ENCODE assay signal across 8 cellular contexts in genomic region chr7:24290004-24290641, GRCh38. TPM values are rescaled to one million over a fixed set of nuclear protein-coding genes. Genes with fewer than 3 reads are reported as not detected.
DNase-seq lines count a peak whose midpoint lies in the region; ATAC-seq, FAIRE-seq and TF ChIP-seq lines count a peak whose summit lies in the region.

No MANE protein-coding gene starts in this region.

- H3K4me1 Mint-ChIP-seq in activated naive CD8-positive, alpha-beta T cell treated with anti-CD3 and anti-CD28 coated beads, Interleukin-2, amount 10 ng/mL, durations not matched to agents 7 days and 5 days: peaks cover 10% of the 10 kb centered on the region

- H3K9me1 ChIP-seq in keratinocyte (ENCODE audit: control insufficient read depth, extremely low read depth, insufficient read depth, low read length): no peaks in the 10 kb centered on the region

- no peaks in the 10 kb centered on the region for H3F3A ChIP-seq in OCI-LY1 (ENCODE audit: insufficient read depth, low read length)

- DNase-seq in GM12864 (ENCODE audit: low read depth) (peak; percentile 73), HK-2 (ENCODE audit: unreplicated experiment) (peak; percentile 22), keratinocyte (ENCODE audit: low read depth, low spot score) (peak; percentile 1)
- DNase-seq in activated naive CD8-positive, alpha-beta T cell treated with anti-CD3 and anti-CD28 coated beads, Interleukin-2, amount 10 ng/mL, durations not matched to agents 7 days and 5 days: peak; percentile 29
- peak; percentile 30 for DNase-seq in stimulated activated CD8-positive, alpha-beta memory T cell treated with anti-CD3 and anti-CD28 coated beads, Interleukin-4, amount 100 ng/mL, for 24 hours (ENCODE audit: low read depth)
- DNase-seq in activated CD4-positive, CD25-positive, alpha-beta regulatory T cell (lab: John Stamatoyannopoulos, UW): no peak

- H4K20me1 ChIP-seq in OCI-LY1 (ENCODE audit: insufficient read depth, low read length) (no peaks in the 10 kb centered on the region), keratinocyte (ENCODE audit: control insufficient read depth, extremely low read depth, insufficient read depth, low read length) (no peaks in the 10 kb centered on the region)

- H3K9me3 Mint-ChIP-seq in activated naive CD8-positive, alpha-beta T cell treated with anti-CD3 and anti-CD28 coated beads, Interleukin-2, amount 10 ng/mL, durations not matched to agents 7 days and 5 days: no peaks in the 10 kb centered on the region

- no peak overlapping the region for H3K4me2 ChIP-seq in OCI-LY1 (ENCODE audit: low read length)
- no peak overlapping the region for H3K4me2 ChIP-seq in keratinocyte (ENCODE audit: control insufficient read depth, extremely low read depth, insufficient read depth, low read depth, low read length)

- no peak overlapping the region for H3K4me3 Mint-ChIP-seq in activated naive CD8-positive, alpha-beta T cell treated with anti-CD3 and anti-CD28 coated beads, Interleukin-2, amount 10 ng/mL, durations not matched to agents 7 days and 5 days

- peaks cover 45% of the 10 kb centered on the region for H3K27me3 Mint-ChIP-seq in activated naive CD8-positive, alpha-beta T cell treated with anti-CD3 and anti-CD28 coated beads, Interleukin-2, amount 10 ng/mL, durations not matched to agents 7 days and 5 days

- H3K27me3 ChIP-seq in OCI-LY1 (ENCODE audit: insufficient read depth, low read length): peaks cover under 1% of the 10 kb centered on the region; the same call in 1 of the 2 replicates
- H3K27me3 ChIP-seq in keratinocyte (ENCODE audit: control insufficient read depth, extremely low read depth, insufficient read depth, low read length): peaks cover 29% of the 10 kb centered on the region

- no peaks in the 10 kb centered on the region for H3K9me3 ChIP-seq in OCI-LY1 (ENCODE audit: low read length)
- no peaks in the 10 kb centered on the region for H3K9me3 ChIP-seq in keratinocyte (ENCODE audit: control insufficient read depth, low read depth, low read length)

- H3K27ac Mint-ChIP-seq in activated naive CD8-positive, alpha-beta T cell treated with anti-CD3 and anti-CD28 coated beads, Interleukin-2, amount 10 ng/mL, durations not matched to agents 7 days and 5 days: no peak overlapping the region

- POLR2A ChIA-PET in activated naive CD8-positive, alpha-beta T cell treated with anti-CD3 and anti-CD28 coated beads, Interleukin-2, amount 10 ng/mL, durations not matched to agents 7 days and 5 days (lab: Charles Lee): interaction anchor here (0.7 kb wide), 1 partner anchor 309 kb away, joined by 3 read pairs; no protein-coding TSS in a partner anchor

- H2AFZ ChIP-seq in OCI-LY1 (ENCODE audit: low read length) (no peak overlapping the region), keratinocyte (ENCODE audit: control insufficient read depth, low read length) (no peak overlapping the region)

- dilution Hi-C loops in keratinocyte (cut with MboI; ENCODE audit: extremely low pct_ligation_motif_present, low sequenced_read_pairs): no loop called here

- peaks cover 7% of the 10 kb centered on the region for H3K4me1 ChIP-seq in OCI-LY1 (ENCODE audit: insufficient read depth, low read length, severe bottlenecking)
- no peaks in the 10 kb centered on the region for H3K4me1 ChIP-seq in keratinocyte (ENCODE audit: control insufficient read depth, extremely low read depth, insufficient read depth, low read length)

- no peaks in the 10 kb centered on the region for H3K9me2 ChIP-seq in OCI-LY1 (ENCODE audit: low read depth, low read length)

- no peak overlapping the region for H3K27ac ChIP-seq in OCI-LY1 (ENCODE audit: low read depth, low read length, poor library complexity, severe bottlenecking)
- no peak overlapping the region for H3K27ac ChIP-seq in keratinocyte (ENCODE audit: control insufficient read depth, insufficient read depth, low read length)

- FAIRE-seq in keratinocyte (lab: Jason Lieb, UNC): peak; percentile 86

- no peaks in the 10 kb centered on the region for H3K36me3 Mint-ChIP-seq in activated naive CD8-positive, alpha-beta T cell treated with anti-CD3 and anti-CD28 coated beads, Interleukin-2, amount 10 ng/mL, durations not matched to agents 7 days and 5 days

- peak; percentile 77 for TF ChIP-seq CTCF in GM12864 (IDR thresholded peaks at IDR 0.05; ENCODE audit: low read depth, low read length, missing control alignments)
- peak; percentile 85 for TF ChIP-seq CTCF in OCI-LY1 (IDR thresholded peaks at IDR 0.05; ENCODE audit: low read length)
- peak; percentile 44 to 68 (median 53) for TF ChIP-seq CTCF in keratinocyte (optimal IDR thresholded peaks at IDR 0.05 in 1 of 3, IDR thresholded peaks at IDR 0.05 in 1 of 3, conservative IDR thresholded peaks at IDR 0.05 in 1 of 3; ENCODE audit: extremely low read depth in 1 of 3, insufficient read depth in 2 of 3, low read length in 3 of 3)

- no peaks in the 10 kb centered on the region for H3K36me3 ChIP-seq in OCI-LY1 (ENCODE audit: insufficient read depth, low read length)
- no peaks in the 10 kb centered on the region for H3K36me3 ChIP-seq in keratinocyte (ENCODE audit: control insufficient read depth in 2 of 2, extremely low read depth in 1 of 2, insufficient read depth in 2 of 2, low read length in 2 of 2)

- H3K79me2 ChIP-seq in OCI-LY1 (ENCODE audit: insufficient read depth, low read length): no peaks in the 10 kb centered on the region
- no peaks in the 10 kb centered on the region for H3K79me2 ChIP-seq in keratinocyte (ENCODE audit: control insufficient read depth, insufficient read depth, low read length)

- H3K4me3 ChIP-seq in GM12864 (ENCODE audit: low read depth, low read length) (no peak overlapping the region), OCI-LY1 (ENCODE audit: low read depth, low read length, poor library complexity, severe bottlenecking) (no peak overlapping the region), keratinocyte (ENCODE audit: control insufficient read depth in 2 of 3, extremely low read depth in 1 of 3, insufficient read depth in 2 of 3, low read depth in 1 of 3, low read length in 3 of 3) (no peak overlapping the region)

- ATAC-seq in GM21528 (IDR thresholded peaks at IDR 0.05; ENCODE audit: low FRiP score, unreplicated experiment): peak; percentile 96
- ATAC-seq in activated naive CD8-positive, alpha-beta T cell treated with anti-CD3 and anti-CD28 coated beads, Interleukin-2, amount 10 ng/mL, durations not matched to agents 7 days and 5 days (ENCODE audit: low read depth): peak; percentile 95

- H3K9ac ChIP-seq in OCI-LY1 (ENCODE audit: low read length) (no peak overlapping the region), keratinocyte (ENCODE audit: control insufficient read depth, extremely low read depth, insufficient read depth, low read length) (no peak overlapping the region)

RNA-seq across cellular contexts. Expression of gene NPY, which starts 6.1 kb away (rescaled TPM):
- not detected for total RNA-seq in activated naive CD8-positive, alpha-beta T cell treated with anti-CD3 and anti-CD28 coated beads, Interleukin-2, amount 10 ng/mL, durations not matched to agents 7 days and 5 days
- polyA plus RNA-seq in keratinocyte: not detected in 3 replicates
- not detected for polyA plus RNA-seq in keratinocyte (2011; ENCODE audit: low read depth)
- polyA plus RNA-seq in keratinocyte (2011; cell fraction: cytosol; rRNA removed): not detected in 2 replicates
- not detected in 2 replicates for polyA plus RNA-seq in keratinocyte (2011; cell fraction: nucleus; rRNA removed)
- polyA plus RNA-seq in keratinocyte (2012; ENCODE audit: low replicate concordance): not detected in 2 replicates
- not detected in 3 replicates for polyA minus RNA-seq in keratinocyte
- not detected for polyA minus RNA-seq in keratinocyte (2011; cell fraction: cytosol; rRNA and poly(A)+ RNA removed)
- not detected in 2 replicates for polyA minus RNA-seq in keratinocyte (2011; cell fraction: nucleus; rRNA and poly(A)+ RNA removed)

Comparison
In these comparisons a context has a peak if more than half of its experiments do, and no peak if none do; other contexts are left out.
1. DNase-seq: peak in GM12864 (single experiment), HK-2 (single experiment), activated naive CD8-positive, alpha-beta T cell treated with anti-CD3 and anti-CD28 coated beads, Interleukin-2, amount 10 ng/mL, durations not matched to agents 7 days and 5 days (single experiment), keratinocyte (single experiment) and stimulated activated CD8-positive, alpha-beta memory T cell treated with anti-CD3 and anti-CD28 coated beads, Interleukin-4, amount 100 ng/mL, for 24 hours (single experiment); none in activated CD4-positive, CD25-positive, alpha-beta regulatory T cell (0 of 4).
2. Peak in every context shown above with its lines, with median percentiles within 50 percentile points of each other: CTCF ChIP-seq.